Comparison of ENCODE assay signal across 8 cellular contexts in the genomic region with DNA sequence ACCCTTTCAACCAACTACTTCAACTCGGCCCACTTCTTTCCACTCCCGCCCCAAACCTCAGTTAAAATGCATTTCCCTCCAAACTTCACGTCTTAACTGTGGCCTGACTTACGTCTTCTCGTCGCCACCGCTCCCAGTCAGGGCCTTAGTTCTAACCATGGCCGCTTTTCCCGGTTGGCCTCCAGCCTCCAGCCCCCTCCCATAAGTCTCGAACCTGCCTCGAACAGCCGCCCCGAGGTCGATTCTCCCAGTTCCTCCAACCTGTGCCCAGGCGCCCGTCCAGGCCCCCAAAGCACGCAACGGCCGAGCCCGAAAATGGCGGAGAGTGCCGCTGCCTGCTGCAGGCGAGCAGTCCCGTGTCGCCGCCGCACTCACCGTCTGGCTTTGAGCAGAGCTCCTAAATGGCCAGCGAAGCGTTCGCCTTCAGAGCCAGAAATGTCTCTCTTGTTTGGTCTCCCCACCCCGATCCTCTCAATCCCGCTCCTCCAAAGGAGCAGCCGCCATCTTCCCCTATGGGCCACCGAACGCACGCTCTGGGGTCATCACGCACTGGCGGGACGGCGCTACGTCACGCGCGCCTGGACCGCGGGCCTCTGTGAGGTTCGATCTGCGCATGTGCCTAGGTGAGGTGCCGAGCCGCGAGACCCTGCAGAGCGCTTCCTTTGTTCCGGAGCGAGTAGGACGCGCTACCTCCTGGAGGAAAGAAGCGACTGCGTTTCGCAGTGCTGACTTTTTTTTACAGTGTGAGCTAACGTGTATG. TPM values are rescaled to one million over a fixed set of nuclear protein-coding genes. Genes with fewer than 3 reads are reported as not detected.
DNase-seq lines count a peak whose midpoint lies in the region; ATAC-seq and TF ChIP-seq lines count a peak whose summit lies in the region.

A gene (minus strand): TSS at position 535 of the 760 bp plus-strand sequence. CDS start 40,190 bp downstream, outside the sequence.

- no peaks in the 10 kb centered on the region for H3K36me3 ChIP-seq in upper lobe of left lung

- intact Hi-C loops in cardiac septum (cut with DNase I), result loop anchor here (1.0 to 5.0 kb wide), 3 partner anchors 46 to 109 kb away; a partner anchor contains a TSS
- intact Hi-C loops in posterior cingulate gyrus (cut with DNase I), result loop anchor here (5.0 kb wide), 1 partner anchor 46 kb away; a partner anchor contains a TSS

- peak in 3 of 4 donors; percentile 76 to 90 (median 81) for TF ChIP-seq POLR2A in upper lobe of left lung (IDR thresholded peaks at IDR 0.05)

- TF ChIP-seq CTCF in GM12873 (IDR thresholded peaks at IDR 0.05; ENCODE audit: insufficient read depth, low read depth, low read length, missing control alignments), result peak; percentile 28
- peak in 4 of 6 experiments; percentile 24 to 47 (median 37) for TF ChIP-seq CTCF in upper lobe of left lung (IDR thresholded peaks at IDR 0.05)

- ATAC-seq in HG02759 (IDR thresholded peaks at IDR 0.05; ENCODE audit: unreplicated experiment) (peak; percentile 98), upper lobe of left lung (ENCODE audit: low FRiP score in 2 of 2) (peak; percentile 99)

- DNase-seq in NCI-H1417 (lab: John Stamatoyannopoulos, UW), result peak; percentile 89 to 97 (median 94)
- DNase-seq in SW 1271 (lab: John Stamatoyannopoulos, UW), result peak; percentile 70 to 91
- DNase-seq in activated naive CD8-positive, alpha-beta T cell treated with anti-CD3 and anti-CD28 coated beads, Interleukin-2, amount 50 U/mL, for 16 hours (ENCODE audit: low read depth, low spot score), result peak; percentile 88
- peak; percentile 96 for DNase-seq in cardiac septum (ENCODE audit: low spot score)
- DNase-seq in posterior cingulate gyrus, result peak; percentile 79 to 98 (median 87)
- peak; percentile 96 for DNase-seq in upper lobe of left lung

- peak within 1 kb of the TSS; percentile 92 to 96 (median 93) for H3K27ac ChIP-seq in upper lobe of left lung

- TF ChIP-seq EP300 in upper lobe of left lung (IDR thresholded peaks at IDR 0.05), result peak in 1 of 4 donors; percentile 13

- H3K27me3 ChIP-seq in upper lobe of left lung, result no peaks in the 10 kb centered on the region

- H3K4me1 ChIP-seq in upper lobe of left lung, result peaks cover 30 to 41% (median 38%) of the 10 kb centered on the region in 4 donors

- no peaks in the 10 kb centered on the region for H3K9me3 ChIP-seq in upper lobe of left lung

- H3K4me3 ChIP-seq in upper lobe of left lung, result peak within 1 kb of the TSS; percentile 56 to 85 (median 62)

- WGBS in upper lobe of left lung, 2 donors, result 0 to 1% methylated on average over 38 to 50 of the region's 61 CpGs

RNA-seq across cellular contexts. Expression of the gene that starts here (rescaled TPM):
- total RNA-seq in cardiac septum, result 35.9 TPM
- 10 to 100 TPM; 33.7 to 76.3 (median 47.5) TPM for total RNA-seq in upper lobe of left lung

Comparison
In these comparisons a context has a peak if more than half of its experiments do, and no peak if none do; other contexts are left out.
1. Peak in every context shown above with its lines: DNase-seq, ATAC-seq, H3K4me3 ChIP-seq and H3K27ac ChIP-seq.